Comparison of ENCODE assay signal across 8 cellular contexts in genomic region chr14:71322660-71323250, GRCh38. TPM values are rescaled to one million over a fixed set of nuclear protein-coding genes. Genes with fewer than 3 reads are reported as not detected.
DNase-seq lines count a peak whose midpoint lies in the region; ATAC-seq and TF ChIP-seq lines count a peak whose summit lies in the region.

No MANE protein-coding gene starts in this region.

- H3K4me1 Mint-ChIP-seq in WTC11: peaks cover 53% of the 10 kb centered on the region

- peak overlapping the region; percentile 89 for H3K4me3 ChIP-seq in fibroblast of villous mesenchyme (ENCODE audit: low read depth, low read length)

- H3K4me3 Mint-ChIP-seq in WTC11: peak overlapping the region; percentile 91

- H3K27ac Mint-ChIP-seq in WTC11: peak overlapping the region; percentile 77; the same call in 1 of the 2 replicates

- no peak for ATAC-seq in WTC11
- no peak for ATAC-seq in GM18868 (IDR thresholded peaks at IDR 0.05; ENCODE audit: unreplicated experiment)
- ATAC-seq in GM21737 (IDR thresholded peaks at IDR 0.05; ENCODE audit: unreplicated experiment): no peak

- H3K27me3 Mint-ChIP-seq in WTC11 (ENCODE audit: low read depth): no peaks in the 10 kb centered on the region

- H3K9me3 Mint-ChIP-seq in WTC11: no peaks in the 10 kb centered on the region

- POLR2A ChIA-PET in WTC11 (lab: Charles Lee): interaction anchor here (1.2 kb wide), 1 partner anchor 11 kb away, joined by 3 read pairs; no protein-coding TSS in a partner anchor

- DNase-seq in NCI-H510A treated with DMSO at 0.1 percent for 48 hours (lab: John Stamatoyannopoulos, UW): peak; percentile 15
- DNase-seq in NCI-H510A (lab: John Stamatoyannopoulos, UW): no peak
- DNase-seq in HuH-7 (ENCODE audit: low spot score): peak; percentile 26
- DNase-seq in WTC11 (ENCODE audit: low spot score): no peak
- DNase-seq in fibroblast of villous mesenchyme (ENCODE audit: low read depth): peak; percentile 67
- peak; percentile 22 for DNase-seq in retina

- TF ChIP-seq CTCF in WTC11 (IDR thresholded peaks at IDR 0.05): no peak
- peak; percentile 53 for TF ChIP-seq CTCF in fibroblast of villous mesenchyme (IDR thresholded peaks at IDR 0.05; ENCODE audit: insufficient read depth, low read depth, low read length)

- no peaks in the 10 kb centered on the region for H3K36me3 Mint-ChIP-seq in WTC11

- CTCF ChIA-PET in WTC11 (lab: Charles Lee): interaction anchor here (1.6 to 2.2 kb wide), 2 partner anchors 156 to 532 kb away, joined by 4 to 11 read pairs; no protein-coding TSS in a partner anchor

TF ChIP-seq in WTC11, 78 proteins besides CTCF, POLR2A, EP300 and RAD21:
- TF ChIP-seq ZBTB21 (CRISPR knock-in tag; IDR thresholded peaks at IDR 0.05; ENCODE audit: borderline replicate concordance): no peak
- TF ChIP-seq, protein P1, sequence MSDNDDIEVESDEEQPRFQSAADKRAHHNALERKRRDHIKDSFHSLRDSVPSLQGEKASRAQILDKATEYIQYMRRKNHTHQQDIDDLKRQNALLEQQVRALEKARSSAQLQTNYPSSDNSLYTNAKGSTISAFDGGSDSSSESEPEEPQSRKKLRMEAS (CRISPR knock-in tag; IDR thresholded peaks at IDR 0.05): no peak
- TF ChIP-seq MLX (CRISPR knock-in tag; IDR thresholded peaks at IDR 0.05): no peak
- TF ChIP-seq, protein P2, sequence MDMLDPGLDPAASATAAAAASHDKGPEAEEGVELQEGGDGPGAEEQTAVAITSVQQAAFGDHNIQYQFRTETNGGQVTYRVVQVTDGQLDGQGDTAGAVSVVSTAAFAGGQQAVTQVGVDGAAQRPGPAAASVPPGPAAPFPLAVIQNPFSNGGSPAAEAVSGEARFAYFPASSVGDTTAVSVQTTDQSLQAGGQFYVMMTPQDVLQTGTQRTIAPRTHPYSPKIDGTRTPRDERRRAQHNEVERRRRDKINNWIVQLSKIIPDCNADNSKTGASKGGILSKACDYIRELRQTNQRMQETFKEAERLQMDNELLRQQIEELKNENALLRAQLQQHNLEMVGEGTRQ (CRISPR knock-in tag; IDR thresholded peaks at IDR 0.05): no peak
- TF ChIP-seq HMGXB4 (CRISPR knock-in tag; IDR thresholded peaks at IDR 0.05): no peak
- TF ChIP-seq SOX15 (CRISPR knock-in tag; IDR thresholded peaks at IDR 0.05): no peak
- no peak for TF ChIP-seq SMAD3 (CRISPR knock-in tag; IDR thresholded peaks at IDR 0.05; ENCODE audit: borderline replicate concordance)

RNA-seq across cellular contexts. Expression of gene SIPA1L1, which starts 2.5 kb away (rescaled TPM):
- total RNA-seq in WTC11 (2021) (68.3 to 76.6 TPM (median 71.0 TPM) in 3 replicates), fibroblast of villous mesenchyme (32.4 and 52.5 TPM in 2 replicates)

Comparison
In these comparisons a context has a peak if more than half of its experiments do, and no peak if none do; other contexts are left out.
1. DNase-seq: peak in NCI-H510A treated with DMSO at 0.1 percent for 48 hours (single experiment), HuH-7 (single experiment), fibroblast of villous mesenchyme (single experiment) and retina (single experiment); none in NCI-H510A (single experiment) and WTC11 (single experiment).